ENCODE assay signal across 10 cellular contexts in the genomic region with DNA sequence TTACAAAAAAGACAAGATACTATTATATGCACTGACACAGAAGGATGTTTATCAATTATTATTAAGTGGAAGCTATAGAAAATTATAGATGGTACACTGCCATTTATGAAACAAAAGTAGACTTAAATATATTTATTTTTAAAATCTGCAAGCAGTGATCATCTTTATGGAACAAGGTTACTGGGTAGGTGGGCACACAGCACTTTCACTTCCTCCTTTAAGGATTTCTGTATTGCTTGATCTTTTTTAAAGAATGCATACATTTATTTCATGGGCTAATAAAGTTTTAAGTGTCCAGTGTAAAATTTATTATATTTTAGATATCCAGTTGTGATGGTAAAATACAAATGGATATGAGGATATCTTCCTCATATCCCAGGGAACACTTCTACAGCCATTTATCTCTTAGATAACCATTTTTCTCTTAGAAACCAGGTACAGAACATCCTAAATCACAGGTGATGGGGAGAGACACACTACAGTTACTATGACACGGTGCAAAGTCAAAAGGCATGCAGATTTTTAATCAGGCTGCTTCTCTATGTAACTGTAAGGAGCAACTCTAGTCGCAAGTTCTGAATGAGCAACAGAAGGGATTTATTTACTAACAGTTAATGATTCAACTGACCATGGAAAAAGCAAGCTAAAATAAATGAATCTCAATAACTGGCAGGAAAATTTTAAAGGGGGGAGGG. TPM values are rescaled to one million over a fixed set of nuclear protein-coding genes. Genes with fewer than 3 reads are reported as not detected.
A peak's percentile ranks its signal among the peaks of the same experiment; 100 is the strongest.
DNase-seq lines count a peak whose midpoint lies in the region; ATAC-seq and TF ChIP-seq lines count a peak whose summit lies in the region.
"Had no signal": no experiment of that assay in that cellular context is flagged by ENCODE, and none has a peak within 500 bp of the region (broad histone marks: within the 10 kb centered on the region; RNA-seq: fewer than 3 reads in every experiment).

No MANE protein-coding gene starts in this region.

- H3K4me1 Mint-ChIP-seq in naive thymus-derived CD4-positive, alpha-beta T cell: peaks cover 26 to 64% (median 49%) of the 10 kb centered on the region in 7 donors

- peaks cover 68% of the 10 kb centered on the region for H3K79me2 ChIP-seq in GM23248 (ENCODE audit: insufficient read depth)

- no peak overlapping the region for H3K9ac ChIP-seq in GM23248

- H3K27me3 ChIP-seq in GM23248 (replicated peaks; ENCODE audit: insufficient read depth): no peaks in the 10 kb centered on the region
- no peaks in the 10 kb centered on the region for H3K27me3 ChIP-seq in naive thymus-derived CD4-positive, alpha-beta T cell (ENCODE audit: control insufficient read depth in 2 of 2, insufficient read depth in 2 of 2, low read length in 2 of 2)
- H3K27me3 ChIP-seq: heart right ventricle, MG63 had no signal

- H3K27ac ChIP-seq in GM23248 (peak overlapping the region; percentile 55), VCaP (peak overlapping the region; percentile 46; the same call in 1 of the 2 replicates)
- no peak overlapping the region for H3K27ac ChIP-seq in naive thymus-derived CD4-positive, alpha-beta T cell (ENCODE audit: low read depth, low read length)
- H3K27ac ChIP-seq: heart right ventricle had no signal

- H3K4me3 Mint-ChIP-seq in naive thymus-derived CD4-positive, alpha-beta T cell: peak overlapping the region; percentile 49 to 99 (median 96)

- no peaks in the 10 kb centered on the region for H3K9me3 ChIP-seq in GM23248 (ENCODE audit: low read depth)
- H3K9me3 ChIP-seq in naive thymus-derived CD4-positive, alpha-beta T cell (ENCODE audit: control insufficient read depth in 2 of 3, low read length in 3 of 3): peaks cover 0 to 6% (median 0%) of the 10 kb centered on the region in 3 experiments

- H4K20me1 ChIP-seq in GM23248 (ENCODE audit: insufficient read depth): 0 out of 2 replicates have a peak, but pooled peaks cover 7% of the 10 kb centered on the region

- in situ Hi-C loops in GM23248 (cut with MboI): no loop called here

- H3K36me3 Mint-ChIP-seq in naive thymus-derived CD4-positive, alpha-beta T cell: peaks cover 9 to 30% (median 27%) of the 10 kb centered on the region in 5 donors

- POLR2A ChIA-PET in naive thymus-derived CD4-positive, alpha-beta T cell (lab: Charles Lee): interaction anchor here (0.6 kb wide), 1 partner anchor 50 kb away, joined by 3 read pairs; no protein-coding TSS in a partner anchor

- DNase-seq in NCI-H446 treated with DMSO at 0.1 percent for 48 hours (lab: John Stamatoyannopoulos, UW) (peak; percentile 6), NCI-H446 (lab: John Stamatoyannopoulos, UW) (no peak), GM23248 (no peak), NCI-H526 treated with DMSO at 0.1 percent for 48 hours (lab: John Stamatoyannopoulos, UW) (no peak)
- DNase-seq in naive thymus-derived CD4-positive, alpha-beta T cell: no peak
- no peak for DNase-seq in effector CD4-positive, alpha-beta T cell
- DNase-seq in stimulated activated CD4-positive, alpha-beta T cell treated with anti-CD3 and anti-CD28 coated beads, Interleukin-2, amount 100 ng/mL, for 48 hours: no peak
- DNase-seq: heart right ventricle had no signal

- ATAC-seq in naive thymus-derived CD4-positive, alpha-beta T cell: no peak
- ATAC-seq: heart right ventricle had no signal

- peaks cover 17% of the 10 kb centered on the region; the same call in 1 of the 2 replicates for H3F3A ChIP-seq in GM23248 (ENCODE audit: insufficient read depth)

- CTCF ChIA-PET in naive thymus-derived CD4-positive, alpha-beta T cell (lab: Charles Lee): no interaction called here

- peaks cover 0 to 29% (median 18%) of the 10 kb centered on the region in 11 donors for H3K9me3 Mint-ChIP-seq in naive thymus-derived CD4-positive, alpha-beta T cell

- H3K4me3 ChIP-seq in GM23248: peak overlapping the region; percentile 90; the same call in 1 of the 2 replicates
- no peak overlapping the region for H3K4me3 ChIP-seq in naive thymus-derived CD4-positive, alpha-beta T cell (ENCODE audit: low read length)
- H3K4me3 ChIP-seq: MG63 had no signal

- no peak overlapping the region for H2AFZ ChIP-seq in GM23248

- H3K36me3 ChIP-seq in GM23248 (ENCODE audit: low read depth): no peaks in the 10 kb centered on the region; the same call in 1 of the 2 replicates
- peaks cover 0 to 6% (median 0%) of the 10 kb centered on the region in 3 experiments for H3K36me3 ChIP-seq in naive thymus-derived CD4-positive, alpha-beta T cell (ENCODE audit: control insufficient read depth in 2 of 3, insufficient read depth in 3 of 3, low read length in 3 of 3)
- H3K36me3 ChIP-seq: heart right ventricle had no signal

- H3K27ac Mint-ChIP-seq in naive thymus-derived CD4-positive, alpha-beta T cell: peak overlapping the region in 7 of 9 donors; percentile 57 to 97 (median 94)

- WGBS in GM23248 (ENCODE audit: low coverage in 1 of 2, low lambda C conversion rate in 2 of 2, missing lambda C conversion rate in 2 of 2), 2 experiments: 77% methylated on average over 2 of the region's 2 CpGs

- H3K4me2 ChIP-seq in GM23248 (ENCODE audit: unreplicated experiment): peak overlapping the region; percentile 86

- H3K4me1 ChIP-seq in GM23248 (ENCODE audit: insufficient read depth): peaks cover 25% of the 10 kb centered on the region
- peaks cover 12 to 18% of the 10 kb centered on the region in 2 donors for H3K4me1 ChIP-seq in naive thymus-derived CD4-positive, alpha-beta T cell (ENCODE audit: control insufficient read depth in 2 of 2, insufficient read depth in 2 of 2, low read length in 2 of 2)

- no peaks in the 10 kb centered on the region for H3K9me2 ChIP-seq in GM23248 (ENCODE audit: insufficient read depth)

- peaks cover 0 to 11% (median 0%) of the 10 kb centered on the region in 5 donors for H3K27me3 Mint-ChIP-seq in naive thymus-derived CD4-positive, alpha-beta T cell

- no peak for TF ChIP-seq CTCF in VCaP (conservative IDR thresholded peaks at IDR 0.05)

- intact Hi-C loops in naive thymus-derived CD4-positive, alpha-beta T cell (cut with micrococcal nuclease): loop anchor here (2.0 to 10.0 kb wide), 7 partner anchors 63 to 1663 kb away; a partner anchor contains a TSS

RNA-seq across cellular contexts. Expression of a gene that starts 2.3 kb away (rescaled TPM):
- total RNA-seq in GM23248 (2014; rRNA removed; shearing (Covaris generic)): 15.1 and 22.6 TPM in 2 replicates
- polyA plus RNA-seq in GM23248 (2016; fragmentation: Nextera tagmentation; extraction: Ambion mirVana): 11.3 and 11.7 TPM in 2 replicates
- total RNA-seq in naive thymus-derived CD4-positive, alpha-beta T cell: 10 to 100 TPM; 12.0 to 24.3 (median 13.5) TPM
- polyA plus RNA-seq in naive thymus-derived CD4-positive, alpha-beta T cell: 10 to 100 TPM in 1 of 2 donors, 1 to 10 TPM in 1; 9.2 to 16.3 TPM
